ENCODE assay signal across 1 cellular context in genomic region chr1:162175393-162175792, GRCh38.
TF ChIP-seq lines count a peak whose summit lies in the region.

No MANE protein-coding gene starts in this region.

TF ChIP-seq in GM23338, 12 proteins besides CTCF, POLR2A, EP300 and RAD21:
- TF ChIP-seq REST (IDR thresholded peaks at IDR 0.05; ENCODE audit: unreplicated experiment) (no peak), EZH2 (IDR thresholded peaks at IDR 0.05; ENCODE audit: low read depth, unreplicated experiment) (no peak), ETS1 (IDR thresholded peaks at IDR 0.05) (no peak), STAT1 (IDR thresholded peaks at IDR 0.05; ENCODE audit: unreplicated experiment) (no peak), ZNF331 (CRISPR knock-in tag; IDR thresholded peaks at IDR 0.05; ENCODE audit: low read depth) (no peak)
TF ChIP-seq in GM23338: peak in this region for 0.
